Comparison of ENCODE assay signal across 8 cellular contexts in the genomic region with DNA sequence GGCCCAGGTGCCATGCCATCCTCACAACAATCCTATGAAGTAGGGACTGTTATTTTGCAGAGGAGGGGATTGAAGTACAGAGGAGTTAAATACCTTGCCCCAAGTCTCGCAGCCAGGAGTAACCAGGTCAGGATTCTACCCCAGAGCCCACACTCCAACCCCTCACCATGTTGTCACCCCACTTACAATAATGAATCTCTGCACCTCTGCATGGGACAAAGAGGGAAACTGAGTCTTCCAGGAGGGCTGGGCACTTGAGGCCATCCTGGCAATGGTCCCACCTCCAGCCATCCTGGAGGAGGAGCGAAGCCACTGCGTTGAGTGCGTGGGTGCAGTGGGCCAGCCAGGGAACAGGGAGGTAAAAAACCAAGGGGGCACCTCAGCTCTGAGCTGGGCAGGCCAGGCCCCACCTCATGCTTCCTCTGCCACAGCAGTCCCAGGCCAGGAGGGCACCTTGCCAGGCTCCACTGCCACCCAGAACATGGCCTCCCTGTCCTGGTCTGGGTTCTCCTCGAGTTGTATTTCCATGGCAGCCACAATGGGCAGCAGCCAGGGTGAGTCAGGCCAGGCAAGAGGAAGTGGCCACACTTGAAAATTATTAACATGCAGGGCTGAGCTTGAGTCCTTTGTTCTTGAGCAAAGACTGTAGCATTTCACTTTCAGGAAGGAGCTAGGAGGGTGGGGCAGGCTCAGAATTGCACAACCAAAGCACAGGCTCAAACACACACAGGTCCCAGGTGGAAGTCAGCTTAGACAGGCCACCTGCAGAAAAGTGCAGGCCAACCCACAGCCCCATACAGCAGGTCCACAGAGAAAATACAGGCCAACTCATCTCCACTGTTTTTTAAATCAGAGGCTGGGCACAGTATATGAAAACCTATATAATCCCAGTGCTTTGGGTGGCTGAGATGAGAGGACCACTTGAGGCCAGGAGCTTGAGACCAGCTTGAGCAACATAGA. TPM values are rescaled to one million over a fixed set of nuclear protein-coding genes. Genes with fewer than 3 reads are reported as not detected.
DNase-seq lines count a peak whose midpoint lies in the region; ATAC-seq, FAIRE-seq and TF ChIP-seq lines count a peak whose summit lies in the region.

No MANE protein-coding gene starts in this region.

- H3K4me3 ChIP-seq in breast epithelium (no peak overlapping the region), lower leg skin (ENCODE audit: low read depth, poor library complexity, severe bottlenecking) (no peak overlapping the region), thymus (ENCODE audit: low read length) (no peak overlapping the region)

- H3K27me3 ChIP-seq in breast epithelium, result no peaks in the 10 kb centered on the region
- H3K27me3 ChIP-seq in thymus (ENCODE audit: control insufficient read depth, insufficient read depth), result no peaks in the 10 kb centered on the region

- no peaks in the 10 kb centered on the region for H3K36me3 ChIP-seq in breast epithelium
- no peaks in the 10 kb centered on the region for H3K36me3 ChIP-seq in thymus (ENCODE audit: control insufficient read depth, insufficient read depth)

- WGBS in lower leg skin, 2 donors, result 50 to 73% methylated on average over 5 of the region's 5 CpGs
- WGBS in thymus, result 78% methylated on average over 5 of the region's 5 CpGs

- H3K9me3 ChIP-seq in breast epithelium, result no peaks in the 10 kb centered on the region
- H3K9me3 ChIP-seq in thymus (ENCODE audit: control insufficient read depth), result no peaks in the 10 kb centered on the region

- TF ChIP-seq POLR2A in breast epithelium (IDR thresholded peaks at IDR 0.05) (no peak), lower leg skin (IDR thresholded peaks at IDR 0.05) (no peak)

- intact Hi-C loops in breast epithelium (cut with DNase I; ENCODE audit: low total_unique reads), result no loop called here
- intact Hi-C loops in lower leg skin (cut with DNase I; ENCODE audit: low total_unique reads), result no loop called here

- ATAC-seq in HG03354 (IDR thresholded peaks at IDR 0.05; ENCODE audit: poor library complexity, severe bottlenecking, unreplicated experiment), result peak; percentile 65

- H3K27ac ChIP-seq in breast epithelium, result peak overlapping the region; percentile 91 to 94
- H3K27ac ChIP-seq in thymus (ENCODE audit: low read depth), result peak overlapping the region; percentile 47

- H3K4me1 ChIP-seq in breast epithelium (peaks cover 17 to 47% of the 10 kb centered on the region in 2 donors), thymus (ENCODE audit: control insufficient read depth, insufficient read depth, low read length) (no peaks in the 10 kb centered on the region)

- DNase-seq in AML-193 (lab: John Stamatoyannopoulos, UW), result peak; percentile 98 to 99
- DNase-seq in GM19238 (ENCODE audit: insufficient read length, low spot score), result peak; percentile 76
- peak; percentile 93 for DNase-seq in NCI-H774 (lab: John Stamatoyannopoulos, UW)
- DNase-seq in breast epithelium (ENCODE audit: low spot score in 2 of 2), result peak; percentile 88 to 95
- DNase-seq in lower leg skin (ENCODE audit: low spot score in 2 of 2), result peak; percentile 79 to 95
- no peak for DNase-seq in D721Med (ENCODE audit: insufficient read length, low spot score)

- TF ChIP-seq CTCF in breast epithelium (IDR thresholded peaks at IDR 0.05), result no peak
- TF ChIP-seq CTCF in lower leg skin (IDR thresholded peaks at IDR 0.05), result no peak
- no peak for TF ChIP-seq CTCF in D721Med (IDR thresholded peaks at IDR 0.05; ENCODE audit: insufficient read depth, missing control alignments)

- FAIRE-seq in D721Med (lab: Jason Lieb, UNC), result no peak

RNA-seq across cellular contexts. Expression of gene CUEDC1, which starts 52.1 kb away (rescaled TPM):
- total RNA-seq in breast epithelium, result 10 to 100 TPM; 13.0 to 18.0 (median 14.5) TPM
- 10 to 100 TPM in 3 of 4 donors, 1 to 10 TPM in 1; 7.5 to 14.3 (median 12.7) TPM for total RNA-seq in lower leg skin
- polyA plus RNA-seq in thymus, result 19.3 TPM

RNA-seq across cellular contexts. Expression of gene MRPS23, which starts 53.2 kb away (rescaled TPM):
- total RNA-seq in breast epithelium (10 to 100 TPM in 1 of 3 donors, 1 to 10 TPM in 2; 7.5 to 10.7 (median 8.2) TPM), lower leg skin (10 to 100 TPM; 12.2 to 17.8 (median 15.0) TPM)
- polyA plus RNA-seq in thymus, result 22.7 TPM
